Comparison of ENCODE assay signal across 2 cellular contexts in the genomic region with DNA sequence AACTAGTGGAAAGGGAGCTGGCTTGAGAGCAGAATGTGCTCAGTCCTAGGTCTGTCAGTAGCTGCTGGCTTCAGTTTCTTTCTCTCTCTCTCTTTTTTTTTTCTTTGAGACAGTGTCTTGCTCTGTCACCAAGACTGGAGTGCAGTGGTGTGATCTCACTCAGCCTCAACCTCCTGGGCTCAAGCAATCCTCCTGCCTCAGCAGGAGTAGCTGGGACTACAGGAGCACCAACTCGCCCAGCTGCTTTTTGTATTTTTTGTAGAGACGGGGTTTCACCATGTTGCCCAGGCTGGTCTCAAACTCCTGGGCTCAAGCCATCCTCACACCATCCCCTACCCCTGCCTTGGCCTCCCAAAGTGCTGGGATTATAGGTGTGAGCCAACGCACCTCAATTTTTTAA. TPM values are rescaled to one million over a fixed set of nuclear protein-coding genes. Genes with fewer than 3 reads are reported as not detected.
"Had no signal": no experiment of that assay in that cellular context is flagged by ENCODE, and none has a peak within 500 bp of the region (broad histone marks: within the 10 kb centered on the region; RNA-seq: fewer than 3 reads in every experiment).

No MANE protein-coding gene starts in this region.

RNA-seq across cellular contexts. Expression of gene NFATC4, which starts 3.6 kb away (rescaled TPM):
- total RNA-seq: naive thymus-derived CD8-positive, alpha-beta T cell had no signal
- polyA plus RNA-seq: naive thymus-derived CD8-positive, alpha-beta T cell had no signal

RNA-seq across cellular contexts. Expression of gene RIPK3, which starts 31.8 kb away (rescaled TPM):
- polyA plus RNA-seq: cardiac muscle cell had no signal

RNA-seq across cellular contexts. Expression of gene ADCY4, which starts 36.7 kb away (rescaled TPM):
- polyA plus RNA-seq: cardiac muscle cell had no signal
